Comparison of ENCODE assay signal across 8 cellular contexts in genomic region chr1:151762941-151763921, GRCh38. TPM values are rescaled to one million over a fixed set of nuclear protein-coding genes. Genes with fewer than 3 reads are reported as not detected.
A peak's percentile ranks its signal among the peaks of the same experiment; 100 is the strongest.
DNase-seq lines count a peak whose midpoint lies in the region; ATAC-seq and TF ChIP-seq lines count a peak whose summit lies in the region.

Gene MRPL9 (minus strand): TSS chr1:151763496. CDS start chr1:151763479, 17 bp downstream.

- 2% methylated on average over 26 of the region's 68 CpGs for WGBS in suprapubic skin

- H3K4me3 ChIP-seq in suprapubic skin: peak within 1 kb of the TSS; percentile 90

- TF ChIP-seq CTCF in suprapubic skin (IDR thresholded peaks at IDR 0.05): no peak

- TF ChIP-seq EP300 in suprapubic skin (IDR thresholded peaks at IDR 0.05): no peak

- CTCF ChIA-PET in HEK293T (lab: Yijun Ruan, JAX): interaction anchor here (0.6 kb wide), 1 partner anchor 233 kb away, joined by 5 read pairs; no protein-coding TSS in a partner anchor

- peak within 1 kb of the TSS; percentile 94 for H3K27ac ChIP-seq in suprapubic skin

- ATAC-seq in activated naive CD4-positive, alpha-beta T cell treated with anti-CD3 and anti-CD28 coated beads, Interleukin-2, amount 50 U/mL, for 72 hours: peak; percentile 93 to 99

- no peaks in the 10 kb centered on the region for H3K9me3 Mint-ChIP-seq in activated naive CD4-positive, alpha-beta T cell treated with anti-CD3 and anti-CD28 coated beads, Interleukin-2, amount 50 U/mL, for 72 hours

- no peaks in the 10 kb centered on the region for H3K27me3 ChIP-seq in suprapubic skin

- POLR2A ChIA-PET in HEK293T (lab: Yijun Ruan, JAX): interaction anchor here (0.7 to 1.9 kb wide), 20 partner anchors 9 to 574 kb away, joined by 3 to 16 read pairs (median 4); partner anchors contain the start of genes THEM4 and VPS72

- peaks cover 28 to 31% of the 10 kb centered on the region in 2 donors for H3K36me3 Mint-ChIP-seq in activated naive CD4-positive, alpha-beta T cell treated with anti-CD3 and anti-CD28 coated beads, Interleukin-2, amount 50 U/mL, for 72 hours

- H3K9me3 ChIP-seq in suprapubic skin: no peaks in the 10 kb centered on the region

- peak in 1 of 2 donors; percentile 65 for TF ChIP-seq POLR2A in suprapubic skin (IDR thresholded peaks at IDR 0.05)

- peak within 1 kb of the TSS; percentile 97 to 99 for H3K27ac Mint-ChIP-seq in activated naive CD4-positive, alpha-beta T cell treated with anti-CD3 and anti-CD28 coated beads, Interleukin-2, amount 50 U/mL, for 72 hours

- DNase-seq in GF-D8 (lab: John Stamatoyannopoulos, UW) (peak; percentile 48), HEK293T (ENCODE audit: extremely low spot score) (peak; percentile 96), NCI-H1048 (lab: John Stamatoyannopoulos, UW) (peak; percentile 79), SKM-1 treated with dmso at 0.1 percent for 144 hours (lab: John Stamatoyannopoulos, UW; ENCODE audit: unreplicated experiment) (peak; percentile 84), glomerular visceral epithelial cell (ENCODE audit: extremely low spot score) (peak; percentile 80), occipital lobe (lab: John Stamatoyannopoulos, UW) (peak; percentile 90), suprapubic skin (ENCODE audit: low spot score in 2 of 2) (peak; percentile 83 to 88)
- DNase-seq in activated naive CD4-positive, alpha-beta T cell treated with anti-CD3 and anti-CD28 coated beads, Interleukin-2, amount 50 U/mL, for 72 hours (ENCODE audit: low spot score in 2 of 2): peak; percentile 82 to 91

- H3K36me3 ChIP-seq in suprapubic skin: peaks cover 33% of the 10 kb centered on the region

- H3K4me1 ChIP-seq in suprapubic skin: peaks cover 18% of the 10 kb centered on the region

TF ChIP-seq in HEK293T, 16 proteins besides CTCF, POLR2A, EP300 and RAD21:
- no peak for TF ChIP-seq ARNT (IDR thresholded peaks at IDR 0.05)
- TF ChIP-seq ELF4 (IDR thresholded peaks at IDR 0.05): peak; percentile 49; the same call in 1 of the 2 replicates
- peak; percentile 46; the same call in 1 of the 2 replicates for TF ChIP-seq NFRKB (IDR thresholded peaks at IDR 0.05)
- no peak for TF ChIP-seq SP1 (IDR thresholded peaks at IDR 0.05)
- TF ChIP-seq LEF1 (IDR thresholded peaks at IDR 0.05; ENCODE audit: borderline replicate concordance): no peak
- no peak; the same call in 1 of the 2 replicates for TF ChIP-seq L3MBTL2 (conservative IDR thresholded peaks at IDR 0.05)
- no peak for TF ChIP-seq FOXA1 (IDR thresholded peaks at IDR 0.05)

RNA-seq across cellular contexts. Expression of gene MRPL9, which starts in this region (rescaled TPM):
- 100 to 1,000 TPM; 114 to 143 TPM for total RNA-seq in activated naive CD4-positive, alpha-beta T cell treated with anti-CD3 and anti-CD28 coated beads, Interleukin-2, amount 50 U/mL, for 72 hours
- 44.6 TPM for total RNA-seq in occipital lobe
- total RNA-seq in suprapubic skin: 10 to 100 TPM; 52.8 to 77.5 (median 59.4) TPM

Comparison
In these comparisons a context has a peak if more than half of its experiments do, and no peak if none do; other contexts are left out.
1. Peak in every context shown above with its lines: DNase-seq, ATAC-seq, H3K4me3 ChIP-seq and H3K27ac ChIP-seq.